In genomic region chr14:51776102-51776894, GRCh38 we compare ENCODE assay signal across 8 cellular contexts.
A peak's percentile ranks its signal among the peaks of the same experiment; 100 is the strongest.
DNase-seq lines count a peak whose midpoint lies in the region; ATAC-seq and TF ChIP-seq lines count a peak whose summit lies in the region.

No MANE protein-coding gene starts in this region.

- 0 out of 2 replicates have a peak, but pooled peaks cover 3% of the 10 kb centered on the region for H4K20me1 ChIP-seq in Karpas-422 (ENCODE audit: insufficient read depth, low read depth, low read length)

- intact Hi-C loops in breast epithelium (cut with DNase I; ENCODE audit: low total_unique reads): no loop called here

- H3K27ac ChIP-seq in Karpas-422 (ENCODE audit: low read length): no peak overlapping the region
- peak overlapping the region in 1 of 2 donors; percentile 39 for H3K27ac ChIP-seq in breast epithelium

- no peak overlapping the region for H2AFZ ChIP-seq in Karpas-422 (ENCODE audit: low read length)

- H3K4me1 ChIP-seq in Karpas-422 (ENCODE audit: low read length): peaks cover 10% of the 10 kb centered on the region
- no peaks in the 10 kb centered on the region for H3K4me1 ChIP-seq in breast epithelium

- H3K27me3 ChIP-seq in Karpas-422 (ENCODE audit: low read length): no peaks in the 10 kb centered on the region
- no peaks in the 10 kb centered on the region for H3K27me3 ChIP-seq in breast epithelium

- no peaks in the 10 kb centered on the region for H3K9me2 ChIP-seq in Karpas-422 (replicated peaks; ENCODE audit: insufficient read depth, low read length)

- H3K9me3 ChIP-seq in Karpas-422 (ENCODE audit: low read length) (no peaks in the 10 kb centered on the region), breast epithelium (no peaks in the 10 kb centered on the region)

- H3K9ac ChIP-seq in Karpas-422 (ENCODE audit: low read length): no peak overlapping the region

- peak; percentile 36 to 80 (median 68) for TF ChIP-seq CTCF in breast epithelium (IDR thresholded peaks at IDR 0.05)

- H3K79me2 ChIP-seq in Karpas-422 (ENCODE audit: low read length): no peaks in the 10 kb centered on the region

- in situ Hi-C loops in SK-MEL-5 (cut with HindIII; ENCODE audit: low pct_unique_long_range_greater_than_20kb, low sequenced_read_pairs): no loop called here

- ATAC-seq in GM21619 (IDR thresholded peaks at IDR 0.05; ENCODE audit: unreplicated experiment): no peak

- H3K4me2 ChIP-seq in Karpas-422 (ENCODE audit: low read depth, low read length, poor library complexity, severe bottlenecking): peak overlapping the region; percentile 33

- no peaks in the 10 kb centered on the region for H3K36me3 ChIP-seq in Karpas-422 (ENCODE audit: insufficient read depth, low read length)
- H3K36me3 ChIP-seq in breast epithelium: no peaks in the 10 kb centered on the region

- peak; percentile 67 for DNase-seq in activated effector memory CD4-positive, alpha-beta T cell treated with anti-CD3 and anti-CD28 coated beads, Interleukin-2, amount 50 U/mL, for 16 hours
- DNase-seq in activated effector memory CD4-positive, alpha-beta T cell treated with Interleukin-2 at 50 U/mL for 16 hours: no peak
- DNase-seq in Karpas-422: peak; percentile 86
- peak; percentile 76 for DNase-seq in SK-MEL-5 (ENCODE audit: low read depth, low spot score)
- peak in 1 of 2 donors; percentile 38 for DNase-seq in breast epithelium (ENCODE audit: low spot score in 2 of 2)
- peak; percentile 87 for DNase-seq in iPS-NIHi7 (ENCODE audit: extremely low spot score)
- DNase-seq in stimulated activated CD4-positive, alpha-beta T cell treated with anti-CD3 and anti-CD28 coated beads, Interleukin-1b, Interleukin-23, amount 100 ng/mL, for 48 hours: peak; percentile 37

- no peak overlapping the region; the same call in 1 of the 2 replicates for H3K4me3 ChIP-seq in Karpas-422 (ENCODE audit: low read length)
- H3K4me3 ChIP-seq in breast epithelium: peak overlapping the region in 2 of 3 donors; percentile 27 to 59

- TF ChIP-seq POLR2A in breast epithelium (IDR thresholded peaks at IDR 0.05): no peak
